ENCODE assay signal across 9 cellular contexts in the genomic region with DNA sequence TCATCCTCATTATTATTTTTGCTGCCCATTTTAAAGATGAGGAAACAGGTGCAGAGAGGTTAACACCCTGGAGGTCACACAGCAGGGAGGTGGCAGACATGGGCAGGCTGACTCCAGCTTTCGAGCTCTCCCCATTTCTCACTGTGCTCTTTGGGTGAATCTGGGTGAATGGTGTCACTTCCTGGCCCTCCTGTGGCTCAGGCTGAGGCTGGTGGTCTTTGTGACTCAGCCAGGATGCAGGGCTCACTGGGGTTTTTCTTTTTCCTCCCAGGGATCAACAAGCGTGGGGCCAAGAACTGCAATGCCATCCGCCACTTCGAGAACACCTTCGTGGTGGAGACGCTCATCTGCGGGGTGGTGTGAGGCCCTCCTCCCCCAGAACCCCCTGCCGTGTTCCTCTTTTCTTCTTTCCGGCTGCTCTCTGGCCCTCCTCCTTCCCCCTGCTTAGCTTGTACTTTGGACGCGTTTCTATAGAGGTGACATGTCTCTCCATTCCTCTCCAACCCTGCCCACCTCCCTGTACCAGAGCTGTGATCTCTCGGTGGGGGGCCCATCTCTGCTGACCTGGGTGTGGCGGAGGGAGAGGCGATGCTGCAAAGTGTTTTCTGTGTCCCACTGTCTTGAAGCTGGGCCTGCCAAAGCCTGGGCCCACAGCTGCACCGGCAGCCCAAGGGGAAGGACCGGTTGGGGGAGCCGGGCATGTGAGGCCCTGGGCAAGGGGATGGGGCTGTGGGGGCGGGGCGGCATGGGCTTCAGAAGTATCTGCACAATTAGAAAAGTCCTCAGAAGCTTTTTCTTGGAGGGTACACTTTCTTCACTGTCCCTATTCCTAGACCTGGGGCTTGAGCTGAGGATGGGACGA. TPM values are rescaled to one million over a fixed set of nuclear protein-coding genes. Genes with fewer than 3 reads are reported as not detected.
DNase-seq lines count a peak whose midpoint lies in the region; ATAC-seq and TF ChIP-seq lines count a peak whose summit lies in the region.
"Had no signal": no experiment of that assay in that cellular context is flagged by ENCODE, and none has a peak within 500 bp of the region (broad histone marks: within the 10 kb centered on the region; RNA-seq: fewer than 3 reads in every experiment).

No MANE protein-coding gene starts in this region.

- no peak for TF ChIP-seq CTCF in DOHH2 (IDR thresholded peaks at IDR 0.05; ENCODE audit: low read depth, low read length, poor library complexity, severe bottlenecking)
- no peak for TF ChIP-seq CTCF in spleen (IDR thresholded peaks at IDR 0.05 in 8 of 11, conservative IDR thresholded peaks at IDR 0.05 in 3 of 11)
- no peak for TF ChIP-seq CTCF in PC-3 (conservative IDR thresholded peaks at IDR 0.05; ENCODE audit: low read depth, low read length)

- no peak for ATAC-seq in PC-3

- H2AFZ ChIP-seq in PC-3 (ENCODE audit: low read length), result no peak overlapping the region

- H3K79me2 ChIP-seq in DOHH2 (ENCODE audit: control insufficient read depth, low read length) (no peaks in the 10 kb centered on the region), PC-3 (ENCODE audit: low read length) (no peaks in the 10 kb centered on the region)

- H3K27ac ChIP-seq in DOHH2 (ENCODE audit: low read depth, low read length) (peak overlapping the region; percentile 68), angular gyrus (ENCODE audit: low read depth, low read length) (peak overlapping the region; percentile 13), spleen (peak overlapping the region; percentile 1 to 87 (median 64)), SJCRH30 (no peak overlapping the region), PC-3 (ENCODE audit: low read length) (no peak overlapping the region)

- peak overlapping the region; percentile 47 for H3K4me3 ChIP-seq in DOHH2 (ENCODE audit: low read length)
- no peak overlapping the region for H3K4me3 ChIP-seq in spleen
- H3K4me3 ChIP-seq in SJCRH30, result no peak overlapping the region
- H3K4me3 ChIP-seq in PC-3 (ENCODE audit: low read length), result no peak overlapping the region

- H3K4me2 ChIP-seq in DOHH2 (ENCODE audit: low read length) (peak overlapping the region; percentile 56), PC-3 (ENCODE audit: low read length) (no peak overlapping the region)

- H3K9me2 ChIP-seq in DOHH2 (replicated peaks; ENCODE audit: control insufficient read depth, low read length), result no peaks in the 10 kb centered on the region
- H3K9me2 ChIP-seq in PC-3 (replicated peaks; ENCODE audit: low read length), result no peaks in the 10 kb centered on the region

- no peak for TF ChIP-seq POLR2A in spleen (IDR thresholded peaks at IDR 0.05)

- intact Hi-C loops in spleen (cut with DNase I; ENCODE audit: low total_unique reads), result no loop called here
- intact Hi-C loops in PC-3 (cut with micrococcal nuclease), result no loop called here

- WGBS in spleen, 5 donors, result 28 to 58% (median 33%) methylated on average over 15 to 20 of the region's 20 CpGs

- DNase-seq in NOMO-1 treated with DMSO at 0.1 percent for 48 hours (lab: John Stamatoyannopoulos, UW; ENCODE audit: unreplicated experiment) (peak; percentile 65), spleen (peak; percentile 84), SK-N-DZ (ENCODE audit: low spot score) (no peak), NCI-H2196 treated with DMSO at 0.1 percent for 48 hours (lab: John Stamatoyannopoulos, UW; ENCODE audit: unreplicated experiment) (no peak), SJCRH30 (no peak), PC-3 (no peak)
- DNase-seq: erythroblast had no signal

- H3K9me3 ChIP-seq in DOHH2 (ENCODE audit: control insufficient read depth, insufficient read depth, low read length), result no peaks in the 10 kb centered on the region
- no peaks in the 10 kb centered on the region for H3K9me3 ChIP-seq in spleen
- H3K9me3 ChIP-seq in SJCRH30 (replicated peaks), result no peaks in the 10 kb centered on the region
- no peaks in the 10 kb centered on the region for H3K9me3 ChIP-seq in PC-3 (ENCODE audit: low read length)

- H3K36me3 ChIP-seq in DOHH2 (ENCODE audit: control insufficient read depth, low read length) (no peaks in the 10 kb centered on the region), spleen (peaks cover 0 to 55% (median 17%) of the 10 kb centered on the region in 6 donors), SJCRH30 (no peaks in the 10 kb centered on the region), PC-3 (ENCODE audit: low read depth, low read length) (no peaks in the 10 kb centered on the region)

- BruUV-seq in PC-3 (replicated peaks; lab: Mats Ljungman, UMichigan), result no TSS peak

- CTCF ChIA-PET in PC-3 (lab: Charles Lee), result no interaction called here

- H3K9ac ChIP-seq in PC-3 (ENCODE audit: low read length), result no peak overlapping the region

- POLR2A ChIA-PET in PC-3 (lab: Charles Lee; ENCODE audit: unreplicated experiment), result no interaction called here

- H3K4me1 ChIP-seq in DOHH2 (ENCODE audit: control insufficient read depth, low read length) (peaks cover 39% of the 10 kb centered on the region), spleen (peaks cover 18 to 68% (median 58%) of the 10 kb centered on the region in 6 donors), SJCRH30 (peaks cover 3% of the 10 kb centered on the region; the same call in 1 of the 2 replicates), PC-3 (ENCODE audit: insufficient read depth, low read length) (no peaks in the 10 kb centered on the region)

- H4K20me1 ChIP-seq in DOHH2 (ENCODE audit: control insufficient read depth, insufficient read depth, low read depth, low read length) (no peaks in the 10 kb centered on the region), PC-3 (ENCODE audit: low read length) (no peaks in the 10 kb centered on the region)

- H3K27me3 ChIP-seq in DOHH2 (ENCODE audit: control insufficient read depth, low read length) (no peaks in the 10 kb centered on the region), spleen (replicated peaks in 1 of 7) (no peaks in the 10 kb centered on the region), SJCRH30 (no peaks in the 10 kb centered on the region; the same call in 1 of the 2 replicates), PC-3 (ENCODE audit: low read length) (no peaks in the 10 kb centered on the region)

- H3F3A ChIP-seq in DOHH2 (ENCODE audit: control insufficient read depth, insufficient read depth) (no peaks in the 10 kb centered on the region), PC-3 (ENCODE audit: low read length, unreplicated experiment) (no peaks in the 10 kb centered on the region)

RNA-seq across cellular contexts. Expression of gene ITM2C, which starts 13.2 kb away (rescaled TPM):
- total RNA-seq in spleen (100 to 1,000 TPM in 2 of 7 donors, 10 to 100 TPM in 5; 58.5 to 150 (median 87.6) TPM), PC-3 (2014; rRNA removed) (111 and 113 TPM in 2 replicates)
- polyA plus RNA-seq in spleen, result 100 to 1,000 TPM in 2 of 3 donors, 10 to 100 TPM in 1; 97.5 to 148 (median 108) TPM
- 94.1 and 96.8 TPM in 2 replicates for polyA plus RNA-seq in SK-N-DZ (2014; cell fraction: cytosol; rRNA removed)
- polyA plus RNA-seq in SK-N-DZ (2014; cell fraction: nucleus; rRNA removed), result 45.4 and 55.7 TPM in 2 replicates
- 18.1 and 20.9 TPM in 2 replicates for total RNA-seq in SJCRH30 (2014; rRNA removed; shearing (Covaris generic))

RNA-seq across cellular contexts. Expression of gene GPR55, which starts 47.1 kb away (rescaled TPM):
- total RNA-seq in spleen (1 to 10 TPM; 2.5 to 6.8 (median 5.2) TPM), PC-3 (2014; rRNA removed) (0.07 and 0.81 TPM in 2 replicates)
- polyA plus RNA-seq in spleen, result 1 to 10 TPM in 2 of 3 donors, under 1 TPM in 1; 0.86 to 2.0 (median 1.7) TPM
- polyA plus RNA-seq in SK-N-DZ (2014; cell fraction: cytosol; rRNA removed), result not detected in 2 replicates
- not detected in 2 replicates for polyA plus RNA-seq in SK-N-DZ (2014; cell fraction: nucleus; rRNA removed)
- 0.10 TPM in 1 of 2 replicates, not detected in the other for total RNA-seq in SJCRH30 (2014; rRNA removed; shearing (Covaris generic))

Comparison
In these comparisons a context has a peak if more than half of its experiments do, and no peak if none do; other contexts are left out.
1. H3K27ac ChIP-seq: peak in DOHH2 (single experiment), angular gyrus (single experiment) and spleen (8 of 8); none in SJCRH30 (single experiment) and PC-3 (single experiment).
2. DNase-seq: peak in NOMO-1 treated with DMSO at 0.1 percent for 48 hours (single experiment) and spleen (single experiment); none in SK-N-DZ (single experiment), NCI-H2196 treated with DMSO at 0.1 percent for 48 hours (single experiment), SJCRH30 (0 of 2) and PC-3 (single experiment).